In the genomic region with DNA sequence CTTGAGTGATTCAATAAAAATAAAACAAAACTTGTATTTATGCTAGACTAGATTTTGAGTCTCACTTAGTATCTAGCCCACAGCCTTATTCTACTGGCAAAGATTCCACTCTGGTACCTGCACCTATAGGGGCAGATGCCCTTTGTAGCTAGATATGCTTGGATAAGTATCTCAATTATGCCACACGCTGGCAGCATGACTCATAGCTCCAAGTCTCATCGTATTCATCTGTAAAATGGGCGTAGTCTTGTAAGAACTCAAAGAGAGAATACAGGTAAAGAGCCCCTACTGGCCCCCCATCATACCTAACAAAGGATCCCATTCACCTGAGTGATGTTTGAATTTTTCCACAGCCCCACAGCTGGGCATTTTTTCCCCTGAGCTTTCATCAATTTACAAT, we compare ENCODE assay signal across 37 cellular contexts.
"Had no signal": no experiment of that assay in that cellular context is flagged by ENCODE, and none has a peak within 500 bp of the region (broad histone marks: within the 10 kb centered on the region; RNA-seq: fewer than 3 reads in every experiment).

No MANE protein-coding gene starts in this region.

- H3K27me3 Mint-ChIP-seq: activated CD4-positive, alpha-beta memory T cell treated with anti-CD3 and anti-CD28 coated beads for 36 hours; activated CD4-positive, alpha-beta T cell treated with anti-CD3 and anti-CD28 coated beads, Interleukin-2, amount 10 ng/mL, durations not matched to agents 24 days and 14 days; activated naive CD4-positive, alpha-beta T cell treated with anti-CD3 and anti-CD28 coated beads, Interleukin-2, amount 10 ng/mL, durations not matched to agents 7 days and 5 days; activated naive CD4-positive, alpha-beta T cell treated with anti-CD3 and anti-CD28 coated beads, Interleukin-2, amount 50 U/mL, for 24 hours; activated naive CD8-positive, alpha-beta T cell; activated naive CD8-positive, alpha-beta T cell treated with anti-CD3 and anti-CD28 coated beads, Interleukin-2, amount 10 ng/mL, durations not matched to agents 7 days and 5 days; central memory CD8-positive, alpha-beta T cell had no signal

- H3K4me3 ChIP-seq: ascending aorta, cardiac muscle cell had no signal

- H3K4me1 ChIP-seq: ascending aorta had no signal

- DNase-seq: activated B cell treated with CpG ODN at 0.5 μM for 24 hours; activated CD4-positive, alpha-beta memory T cell treated with anti-CD3 and anti-CD28 coated beads for 36 hours; activated CD4-positive, alpha-beta T cell treated with anti-CD3 and anti-CD28 coated beads for 4 hours; activated CD4-positive, alpha-beta T cell treated with anti-CD3 and anti-CD28 coated beads, Interleukin-2, amount 10 ng/mL, durations not matched to agents 24 days and 14 days; activated CD4-positive, alpha-beta T cell treated with anti-CD3 and anti-CD28 coated beads, Interleukin-2, amount 50 U/mL, for 1 hour; activated CD4-positive, alpha-beta T cell treated with anti-CD3 and anti-CD28 coated beads, Interleukin-2, amount 50 U/mL, for 4 hours; activated CD4-positive, CD25-positive, alpha-beta regulatory T cell treated with anti-CD3 and anti-CD28 coated beads, Interleukin-2, amount 50 U/mL, for 72 hours; activated CD8-positive, alpha-beta memory T cell treated with anti-CD3 and anti-CD28 coated beads, Interleukin-2, amount 50 U/mL, for 4 hours; activated CD8-positive, alpha-beta T cell treated with anti-CD3 and anti-CD28 coated beads for 36 hours; activated effector memory CD4-positive, alpha-beta T cell treated with Interleukin-2 at 50 U/mL for 16 hours; activated gamma-delta T cell; activated naive CD4-positive, alpha-beta T cell treated with anti-CD3 and anti-CD28 coated beads, Interleukin-2, amount 10 ng/mL, durations not matched to agents 7 days and 5 days; activated naive CD4-positive, alpha-beta T cell treated with Interleukin-2 at 50 U/mL for 16 hours; activated naive CD8-positive, alpha-beta T cell treated with anti-CD3 and anti-CD28 coated beads, Interleukin-2, amount 10 ng/mL, durations not matched to agents 7 days and 5 days; activated naive CD8-positive, alpha-beta T cell treated with anti-CD3 and anti-CD28 coated beads, Interleukin-2, amount 50 U/mL, for 24 hours; activated T-cell treated with anti-CD3 and anti-CD28 coated beads for 4 hours; activated T-cell treated with anti-CD3 and anti-CD28 coated beads, Interleukin-2, amount 50 U/mL, for 1 hour; activated T-cell treated with anti-CD3 and anti-CD28 coated beads, Interleukin-2, amount 50 U/mL, for 48 hours; amygdala; anterior cingulate cortex; caudate nucleus; cerebellar nuclear complex; T-helper 1 cell; T-helper 2 cell; T-helper 9 cell; WERI-Rb-1 had no signal

- H3K27ac ChIP-seq: ascending aorta, cardiac muscle cell, WERI-Rb-1 had no signal

- ATAC-seq: activated CD8-positive, alpha-beta T cell treated with anti-CD3 and anti-CD28 coated beads for 36 hours; activated naive CD8-positive, alpha-beta T cell treated with anti-CD3 and anti-CD28 coated beads, Interleukin-2, amount 50 U/mL, for 24 hours had no signal

- H3K36me3 Mint-ChIP-seq: activated CD4-positive, alpha-beta memory T cell treated with anti-CD3 and anti-CD28 coated beads for 36 hours; activated naive CD4-positive, alpha-beta T cell treated with anti-CD3 and anti-CD28 coated beads, Interleukin-2, amount 10 ng/mL, durations not matched to agents 7 days and 5 days; activated naive CD4-positive, alpha-beta T cell treated with anti-CD3 and anti-CD28 coated beads, Interleukin-2, amount 50 U/mL, for 24 hours; activated naive CD8-positive, alpha-beta T cell; activated naive CD8-positive, alpha-beta T cell treated with anti-CD3 and anti-CD28 coated beads, Interleukin-2, amount 10 ng/mL, durations not matched to agents 7 days and 5 days; brain had no signal

- H3K4me1 Mint-ChIP-seq: activated B cell treated with CpG ODN at 0.5 μM for 24 hours; activated CD4-positive, alpha-beta T cell treated with anti-CD3 and anti-CD28 coated beads, Interleukin-2, amount 10 ng/mL, durations not matched to agents 24 days and 14 days; activated naive CD4-positive, alpha-beta T cell treated with anti-CD3 and anti-CD28 coated beads, Interleukin-2, amount 10 ng/mL, durations not matched to agents 7 days and 5 days; activated naive CD4-positive, alpha-beta T cell treated with anti-CD3 and anti-CD28 coated beads, Interleukin-2, amount 50 U/mL, for 24 hours; activated naive CD8-positive, alpha-beta T cell treated with anti-CD3 and anti-CD28 coated beads, Interleukin-2, amount 10 ng/mL, durations not matched to agents 7 days and 5 days; activated naive CD8-positive, alpha-beta T cell treated with anti-CD3 and anti-CD28 coated beads, Interleukin-2, amount 50 U/mL, for 24 hours; central memory CD8-positive, alpha-beta T cell had no signal

- FAIRE-seq: bronchial epithelial cell, TTC549 had no signal

- H3K36me3 ChIP-seq: ascending aorta, cardiac muscle cell, WERI-Rb-1 had no signal

- H3K9me3 Mint-ChIP-seq: activated B cell treated with CpG ODN at 0.5 μM for 24 hours; activated CD4-positive, alpha-beta memory T cell treated with anti-CD3 and anti-CD28 coated beads for 36 hours; activated CD4-positive, alpha-beta T cell treated with anti-CD3 and anti-CD28 coated beads, Interleukin-2, amount 10 ng/mL, durations not matched to agents 24 days and 14 days; activated CD8-positive, alpha-beta T cell treated with anti-CD3 and anti-CD28 coated beads for 36 hours; activated naive CD4-positive, alpha-beta T cell treated with anti-CD3 and anti-CD28 coated beads, Interleukin-2, amount 10 ng/mL, durations not matched to agents 7 days and 5 days; activated naive CD8-positive, alpha-beta T cell treated with anti-CD3 and anti-CD28 coated beads, Interleukin-2, amount 10 ng/mL, durations not matched to agents 7 days and 5 days; activated naive CD8-positive, alpha-beta T cell treated with anti-CD3 and anti-CD28 coated beads, Interleukin-2, amount 50 U/mL, for 24 hours; T-helper 1 cell treated with Interleukin-12 subunit alpha and Interleukin-12 subunit beta and Interleukin-4 antibody, amounts not matched to agents 30 μg/mL and 1 μg/mL, for 36 hours; T-helper 2 cell treated with Interferon-gamma antibody and Interleukin-4, amounts not matched to agents 5 μg/mL and 100 μg/mL, for 36 hours had no signal

- H3K9me3 ChIP-seq: ascending aorta had no signal

- H3K4me3 Mint-ChIP-seq: activated B cell treated with CpG ODN at 0.5 μM for 24 hours; activated CD4-positive, alpha-beta memory T cell treated with anti-CD3 and anti-CD28 coated beads for 36 hours; activated CD4-positive, alpha-beta T cell treated with anti-CD3 and anti-CD28 coated beads, Interleukin-2, amount 10 ng/mL, durations not matched to agents 24 days and 14 days; activated CD8-positive, alpha-beta T cell treated with anti-CD3 and anti-CD28 coated beads for 36 hours; activated naive CD4-positive, alpha-beta T cell treated with anti-CD3 and anti-CD28 coated beads, Interleukin-2, amount 10 ng/mL, durations not matched to agents 7 days and 5 days; activated naive CD4-positive, alpha-beta T cell treated with anti-CD3 and anti-CD28 coated beads, Interleukin-2, amount 50 U/mL, for 24 hours; activated naive CD8-positive, alpha-beta T cell; activated naive CD8-positive, alpha-beta T cell treated with anti-CD3 and anti-CD28 coated beads, Interleukin-2, amount 10 ng/mL, durations not matched to agents 7 days and 5 days; activated naive CD8-positive, alpha-beta T cell treated with anti-CD3 and anti-CD28 coated beads, Interleukin-2, amount 50 U/mL, for 24 hours; brain; central memory CD8-positive, alpha-beta T cell; T-helper 1 cell treated with Interleukin-12 subunit alpha and Interleukin-12 subunit beta and Interleukin-4 antibody, amounts not matched to agents 30 μg/mL and 1 μg/mL, for 36 hours; T-helper 2 cell treated with Interferon-gamma antibody and Interleukin-4, amounts not matched to agents 5 μg/mL and 100 μg/mL, for 36 hours had no signal

- H3K27ac Mint-ChIP-seq: activated B cell treated with CpG ODN at 0.5 μM for 24 hours; activated CD4-positive, alpha-beta memory T cell treated with anti-CD3 and anti-CD28 coated beads for 36 hours; activated CD4-positive, alpha-beta T cell treated with anti-CD3 and anti-CD28 coated beads, Interleukin-2, amount 10 ng/mL, durations not matched to agents 24 days and 14 days; activated CD8-positive, alpha-beta T cell treated with anti-CD3 and anti-CD28 coated beads for 36 hours; activated naive CD4-positive, alpha-beta T cell treated with anti-CD3 and anti-CD28 coated beads, Interleukin-2, amount 10 ng/mL, durations not matched to agents 7 days and 5 days; activated naive CD4-positive, alpha-beta T cell treated with anti-CD3 and anti-CD28 coated beads, Interleukin-2, amount 50 U/mL, for 24 hours; activated naive CD8-positive, alpha-beta T cell; activated naive CD8-positive, alpha-beta T cell treated with anti-CD3 and anti-CD28 coated beads, Interleukin-2, amount 10 ng/mL, durations not matched to agents 7 days and 5 days; activated naive CD8-positive, alpha-beta T cell treated with anti-CD3 and anti-CD28 coated beads, Interleukin-2, amount 50 U/mL, for 24 hours; activated T-helper 2 cell treated with anti-CD3 and anti-CD28 coated beads, Interferon-gamma antibody, Interleukin-2, Interleukin-4, amounts not matched to agents 10 μg/mL and 5 μg/mL and 100 μg/mL, durations not matched to agents 14 hours and 24 hours and 36 hours; T-helper 1 cell treated with Interleukin-12 subunit alpha and Interleukin-12 subunit beta and Interleukin-4 antibody, amounts not matched to agents 30 μg/mL and 1 μg/mL, for 36 hours; T-helper 2 cell treated with Interferon-gamma antibody and Interleukin-4, amounts not matched to agents 5 μg/mL and 100 μg/mL, for 36 hours had no signal

- H3K27me3 ChIP-seq: ascending aorta, cardiac muscle cell had no signal
